1 cellular context compared by ENCODE assay signal in genomic region chr6:13446371-13446770, GRCh38.
TF ChIP-seq lines count a peak whose summit lies in the region.

No MANE protein-coding gene starts in this region.

TF ChIP-seq in HepG2, 621 proteins besides CTCF, POLR2A, EP300 and RAD21 (continued from another document):
- TF ChIP-seq, protein P1, sequence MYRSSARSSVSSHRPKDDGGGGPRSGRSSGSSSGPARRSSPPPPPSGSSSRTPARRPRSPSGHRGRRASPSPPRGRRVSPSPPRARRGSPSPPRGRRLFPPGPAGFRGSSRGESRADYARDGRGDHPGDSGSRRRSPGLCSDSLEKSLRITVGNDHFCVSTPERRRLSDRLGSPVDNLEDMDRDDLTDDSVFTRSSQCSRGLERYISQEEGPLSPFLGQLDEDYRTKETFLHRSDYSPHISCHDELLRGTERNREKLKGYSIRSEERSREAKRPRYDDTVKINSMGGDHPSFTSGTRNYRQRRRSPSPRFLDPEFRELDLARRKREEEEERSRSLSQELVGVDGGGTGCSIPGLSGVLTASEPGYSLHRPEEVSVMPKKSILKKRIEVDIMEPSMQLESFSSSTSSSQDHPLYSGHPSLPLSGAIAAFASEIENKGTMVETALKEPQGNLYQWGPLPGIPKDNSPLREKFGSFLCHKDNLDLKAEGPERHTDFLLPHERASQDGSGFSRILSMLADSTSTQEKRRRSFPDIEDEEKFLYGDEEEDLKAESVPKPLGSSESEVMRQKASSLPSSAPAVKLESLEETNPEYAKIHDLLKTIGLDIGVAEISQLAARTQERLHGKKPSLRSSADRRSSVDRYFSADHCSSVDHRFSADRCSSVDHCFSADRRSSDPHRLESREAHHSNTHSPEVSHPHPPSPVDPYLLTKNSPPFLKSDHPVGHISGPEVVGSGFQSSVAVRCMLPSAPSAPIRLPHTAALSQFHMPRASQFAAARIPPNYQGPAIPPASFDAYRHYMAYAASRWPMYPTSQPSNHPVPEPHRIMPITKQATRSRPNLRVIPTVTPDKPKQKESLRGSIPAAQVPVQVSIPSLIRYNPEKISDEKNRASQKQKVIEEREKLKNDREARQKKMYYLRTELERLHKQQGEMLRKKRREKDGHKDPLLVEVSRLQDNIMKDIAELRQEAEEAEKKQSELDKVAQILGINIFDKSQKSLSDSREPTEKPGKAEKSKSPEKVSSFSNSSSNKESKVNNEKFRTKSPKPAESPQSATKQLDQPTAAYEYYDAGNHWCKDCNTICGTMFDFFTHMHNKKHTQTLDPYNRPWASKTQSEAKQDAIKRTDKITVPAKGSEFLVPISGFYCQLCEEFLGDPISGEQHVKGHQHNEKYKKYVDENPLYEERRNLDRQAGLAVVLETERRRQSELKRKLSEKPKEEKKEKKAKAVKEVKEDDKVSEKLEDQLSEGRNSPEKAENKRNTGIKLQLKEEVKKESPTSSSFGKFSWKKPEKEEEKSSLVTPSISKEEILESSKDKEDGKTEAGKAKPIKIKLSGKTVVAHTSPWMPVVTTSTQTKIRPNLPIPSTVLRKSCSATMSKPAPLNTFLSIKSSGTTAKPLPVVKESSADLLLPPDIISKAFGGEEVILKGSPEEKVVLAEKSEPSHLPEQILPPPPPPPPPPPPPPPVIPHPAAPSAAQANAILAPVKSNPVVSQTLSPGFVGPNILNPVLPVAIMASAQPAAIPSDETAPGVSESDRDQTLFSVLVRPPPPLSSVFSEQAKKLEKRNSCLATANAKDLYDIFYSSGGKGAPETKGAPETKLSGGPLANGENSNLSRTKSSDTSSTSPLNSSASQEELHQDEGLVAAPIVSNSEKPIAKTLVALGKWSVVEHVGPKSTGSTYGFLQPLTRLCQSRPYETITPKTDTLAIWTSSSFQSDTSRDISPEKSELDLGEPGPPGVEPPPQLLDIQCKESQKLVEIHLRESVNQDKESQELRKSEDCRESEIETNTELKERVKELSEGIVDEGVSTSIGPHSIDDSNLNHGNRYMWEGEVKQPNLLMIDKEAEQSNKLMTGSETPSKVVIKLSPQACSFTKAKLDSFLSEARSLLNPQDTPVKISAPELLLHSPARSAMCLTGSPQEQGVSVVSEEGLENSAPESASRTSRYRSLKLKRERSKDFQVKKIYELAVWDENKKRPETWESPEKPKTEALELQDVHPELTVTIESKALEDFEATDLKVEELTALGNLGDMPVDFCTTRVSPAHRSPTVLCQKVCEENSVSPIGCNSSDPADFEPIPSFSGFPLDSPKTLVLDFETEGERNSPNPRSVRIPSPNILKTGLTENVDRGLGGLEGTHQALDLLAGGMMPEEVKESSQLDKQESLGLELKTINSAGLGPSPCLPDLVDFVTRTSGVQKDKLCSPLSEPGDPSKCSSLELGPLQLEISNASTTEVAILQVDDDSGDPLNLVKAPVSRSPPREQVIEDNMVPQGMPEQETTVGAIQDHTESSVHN (CRISPR knock-in tag; IDR thresholded peaks at IDR 0.05) = no peak
- TF ChIP-seq ZNF12 (CRISPR knock-in tag; IDR thresholded peaks at IDR 0.05) (no peak), NRL (CRISPR knock-in tag; IDR thresholded peaks at IDR 0.05; ENCODE audit: borderline replicate concordance) (no peak), ZNF605 (CRISPR knock-in tag; IDR thresholded peaks at IDR 0.05) (no peak), ZNF672 (CRISPR knock-in tag; IDR thresholded peaks at IDR 0.05) (no peak), ZFX (CRISPR knock-in tag; IDR thresholded peaks at IDR 0.05; ENCODE audit: low read depth) (no peak), SMAD9 (CRISPR knock-in tag; IDR thresholded peaks at IDR 0.05) (no peak)
- TF ChIP-seq, protein P2, sequence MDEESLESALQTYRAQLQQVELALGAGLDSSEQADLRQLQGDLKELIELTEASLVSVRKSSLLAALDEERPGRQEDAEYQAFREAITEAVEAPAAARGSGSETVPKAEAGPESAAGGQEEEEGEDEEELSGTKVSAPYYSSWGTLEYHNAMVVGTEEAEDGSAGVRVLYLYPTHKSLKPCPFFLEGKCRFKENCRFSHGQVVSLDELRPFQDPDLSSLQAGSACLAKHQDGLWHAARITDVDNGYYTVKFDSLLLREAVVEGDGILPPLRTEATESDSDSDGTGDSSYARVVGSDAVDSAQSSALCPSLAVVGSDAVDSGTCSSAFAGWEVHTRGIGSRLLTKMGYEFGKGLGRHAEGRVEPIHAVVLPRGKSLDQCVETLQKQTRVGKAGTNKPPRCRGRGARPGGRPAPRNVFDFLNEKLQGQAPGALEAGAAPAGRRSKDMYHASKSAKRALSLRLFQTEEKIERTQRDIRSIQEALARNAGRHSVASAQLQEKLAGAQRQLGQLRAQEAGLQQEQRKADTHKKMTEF (CRISPR knock-in tag; IDR thresholded peaks at IDR 0.05) = no peak
